In the genomic region with DNA sequence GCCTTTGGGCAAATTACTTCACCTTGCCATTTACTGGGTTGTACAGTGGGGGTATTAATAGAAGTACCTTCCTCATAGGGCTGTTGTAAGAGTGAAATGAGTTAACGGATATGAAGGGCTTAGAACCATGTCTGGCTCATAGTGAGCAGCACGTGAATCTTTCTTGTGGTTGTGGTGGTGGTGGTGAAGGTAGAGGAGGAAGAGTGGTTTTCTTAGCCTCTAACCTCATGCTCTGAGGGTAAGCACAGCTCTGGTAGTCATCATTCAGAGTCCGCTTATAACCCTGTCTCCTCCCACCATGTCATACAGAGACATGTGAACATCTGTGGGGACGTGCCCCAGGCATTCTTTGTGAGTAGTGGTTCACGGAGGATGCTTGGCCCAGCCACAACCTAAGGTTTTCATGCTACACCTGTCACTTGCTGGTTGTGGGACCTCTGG, we compare ENCODE assay signal across 8 cellular contexts. TPM values are rescaled to one million over a fixed set of nuclear protein-coding genes. Genes with fewer than 3 reads are reported as not detected.
DNase-seq lines count a peak whose midpoint lies in the region; ATAC-seq lines count a peak whose summit lies in the region.

No MANE protein-coding gene starts in this region.

- ATAC-seq in GM19455 (IDR thresholded peaks at IDR 0.05; ENCODE audit: unreplicated experiment) (peak; percentile 94), HG03196 (IDR thresholded peaks at IDR 0.05; ENCODE audit: unreplicated experiment) (peak; percentile 79)

- DNase-seq in activated CD8-positive, alpha-beta memory T cell treated with anti-CD3 and anti-CD28 coated beads, Interleukin-2, amount 50 U/mL, for 48 hours: peak; percentile 64
- DNase-seq in stimulated activated CD4-positive, alpha-beta T cell treated with anti-CD3 and anti-CD28 coated beads, TNF-alpha, amount 100 ng/mL, for 1 hour (ENCODE audit: low read depth in 3 of 3, low spot score in 1 of 3): peak in 2 of 3 donors; percentile 1
- DNase-seq in SHP77 treated with DMSO at 0.1 percent for 48 hours (lab: John Stamatoyannopoulos, UW) (no peak), H4 (ENCODE audit: low spot score) (no peak), GDM1 (lab: John Stamatoyannopoulos, UW) (no peak)
- DNase-seq in effector CD8-positive, alpha-beta T cell (lab: John Stamatoyannopoulos, UW): no peak

RNA-seq across cellular contexts. Expression of a gene that starts 43.6 kb away (rescaled TPM):
- total RNA-seq in H4 (2014; rRNA removed; shearing (Covaris generic)): 33.8 and 42.3 TPM in 2 replicates

Comparison
In these comparisons a context has a peak if more than half of its experiments do, and no peak if none do; other contexts are left out.
1. DNase-seq: peak in activated CD8-positive, alpha-beta memory T cell treated with anti-CD3 and anti-CD28 coated beads, Interleukin-2, amount 50 U/mL, for 48 hours (single experiment) and stimulated activated CD4-positive, alpha-beta T cell treated with anti-CD3 and anti-CD28 coated beads, TNF-alpha, amount 100 ng/mL, for 1 hour (2 of 3); none in SHP77 treated with DMSO at 0.1 percent for 48 hours (single experiment), effector CD8-positive, alpha-beta T cell (single experiment), H4 (single experiment) and GDM1 (single experiment).